Comparison of ENCODE assay signal across 9 cellular contexts in the genomic region with DNA sequence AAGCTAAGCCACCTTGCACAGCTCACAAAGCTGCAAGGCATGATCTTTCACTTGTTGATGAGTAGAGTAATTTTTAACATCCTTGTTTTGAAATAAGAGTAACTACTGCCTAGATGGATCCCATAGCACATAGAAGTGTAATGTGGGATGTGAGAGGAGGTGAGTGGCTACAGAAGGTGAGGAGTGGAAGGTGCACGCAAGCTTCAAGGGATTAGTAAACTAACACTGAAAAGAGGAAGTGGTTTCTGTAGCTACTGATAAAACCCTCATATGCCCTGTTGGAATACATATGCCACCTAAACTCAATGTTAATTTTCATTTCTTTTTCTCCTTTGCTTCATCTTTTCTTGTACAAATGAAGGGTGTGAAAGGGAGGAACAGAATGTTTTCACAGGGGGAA. TPM values are rescaled to one million over a fixed set of nuclear protein-coding genes. Genes with fewer than 3 reads are reported as not detected.
DNase-seq lines count a peak whose midpoint lies in the region; ATAC-seq and TF ChIP-seq lines count a peak whose summit lies in the region.
"Had no signal": no experiment of that assay in that cellular context is flagged by ENCODE, and none has a peak within 500 bp of the region (broad histone marks: within the 10 kb centered on the region; RNA-seq: fewer than 3 reads in every experiment).

No MANE protein-coding gene starts in this region.

- H3K4me1 ChIP-seq in GM23338 (ENCODE audit: insufficient read depth) (peaks cover 26% of the 10 kb centered on the region), heart left ventricle (peaks cover 0 to 64% (median 0%) of the 10 kb centered on the region in 12 donors)
- H3K4me1 ChIP-seq: parathyroid adenoma had no signal

- no peaks in the 10 kb centered on the region for H3K27me3 Mint-ChIP-seq in GM23338 (ENCODE audit: insufficient read depth, low read depth, poor library complexity)

- H3K27me3 ChIP-seq in GM23338 (ENCODE audit: insufficient read depth) (no peaks in the 10 kb centered on the region), heart left ventricle (no peaks in the 10 kb centered on the region)
- H3K27me3 ChIP-seq: transverse colon had no signal

- H3K36me3 Mint-ChIP-seq in GM23338 (ENCODE audit: low read depth): no peaks in the 10 kb centered on the region

- TF ChIP-seq CTCF in GM23338 (conservative IDR thresholded peaks at IDR 0.05; ENCODE audit: low read depth in 2 of 2) (no peak), heart left ventricle (IDR thresholded peaks at IDR 0.05) (no peak)

- H3K79me2 ChIP-seq in GM23338 (replicated peaks; ENCODE audit: insufficient read depth): no peaks in the 10 kb centered on the region
- H3K79me2 ChIP-seq: parathyroid adenoma had no signal

- H4K20me1 ChIP-seq in GM23338 (replicated peaks; ENCODE audit: insufficient read depth): no peaks in the 10 kb centered on the region

- 76 to 88% (median 81%) methylated on average over 1 of the region's 1 CpG for WGBS in heart left ventricle, 4 donors

- intact Hi-C loops in heart left ventricle (cut with DNase I): no loop called here

- H3K4me1 Mint-ChIP-seq in GM23338: peaks cover 26% of the 10 kb centered on the region

- H3K27ac ChIP-seq in GM23338 (ENCODE audit: low read depth) (no peak overlapping the region), heart left ventricle (no peak overlapping the region)
- H3K27ac ChIP-seq: parathyroid adenoma, transverse colon had no signal

- DNase-seq in GM23338 (ENCODE audit: low spot score) (no peak), KBM-7 (peak; percentile 81), inferior parietal cortex (ENCODE audit: extremely low spot score) (peak; percentile 47), heart left ventricle (no peak), NCI-H1436 treated with DMSO at 0.1 percent for 48 hours (lab: John Stamatoyannopoulos, UW) (no peak)
- DNase-seq in stimulated activated CD4-positive, alpha-beta T cell treated with anti-CD3 and anti-CD28 coated beads, Interleukin-1b, Interleukin-23, amount 100 ng/mL, for 48 hours: no peak
- DNase-seq: transverse colon had no signal

- H3K4me3 Mint-ChIP-seq in GM23338: no peak overlapping the region

- H3K4me2 ChIP-seq in GM23338: 0 out of 2 replicates have a peak overlapping the region, but pooled peaks have one; percentile 49

- no peak overlapping the region for H2AFZ ChIP-seq in GM23338
- H2AFZ ChIP-seq: parathyroid adenoma had no signal

- H3K4me3 ChIP-seq in GM23338 (no peak overlapping the region), heart left ventricle (no peak overlapping the region)
- H3K4me3 ChIP-seq: transverse colon had no signal

- no peaks in the 10 kb centered on the region for H3K9me3 Mint-ChIP-seq in GM23338

- no peaks in the 10 kb centered on the region for H3F3A ChIP-seq in GM23338 (replicated peaks; ENCODE audit: low read depth)

- H3K9me2 ChIP-seq in GM23338 (ENCODE audit: insufficient read depth): no peaks in the 10 kb centered on the region

- H3K9me3 ChIP-seq in heart left ventricle: no peaks in the 10 kb centered on the region
- H3K9me3 ChIP-seq: transverse colon had no signal

- H3K36me3 ChIP-seq in GM23338 (ENCODE audit: insufficient read depth) (no peaks in the 10 kb centered on the region), heart left ventricle (no peaks in the 10 kb centered on the region)
- H3K36me3 ChIP-seq: transverse colon had no signal

- H3K27ac Mint-ChIP-seq in GM23338: peak overlapping the region; percentile 7; the same call in 1 of the 2 replicates

- ATAC-seq in GM18907 (IDR thresholded peaks at IDR 0.05; ENCODE audit: unreplicated experiment) (peak; percentile 79), GM23338 (no peak), heart left ventricle (no peak)

- no peak for TF ChIP-seq POLR2A in heart left ventricle (IDR thresholded peaks at IDR 0.05)

- in situ Hi-C loops in KBM-7 (cut with MboI; ENCODE audit: low pct_unique_long_range_greater_than_20kb, low sequenced_read_pairs): no loop called here

TF ChIP-seq in GM23338, 12 proteins besides CTCF, POLR2A, EP300 and RAD21:
- TF ChIP-seq JUNB (IDR thresholded peaks at IDR 0.05; ENCODE audit: unreplicated experiment) (no peak), NANOG (IDR thresholded peaks at IDR 0.05; ENCODE audit: borderline replicate concordance) (no peak)
- TF ChIP-seq, protein P1, sequence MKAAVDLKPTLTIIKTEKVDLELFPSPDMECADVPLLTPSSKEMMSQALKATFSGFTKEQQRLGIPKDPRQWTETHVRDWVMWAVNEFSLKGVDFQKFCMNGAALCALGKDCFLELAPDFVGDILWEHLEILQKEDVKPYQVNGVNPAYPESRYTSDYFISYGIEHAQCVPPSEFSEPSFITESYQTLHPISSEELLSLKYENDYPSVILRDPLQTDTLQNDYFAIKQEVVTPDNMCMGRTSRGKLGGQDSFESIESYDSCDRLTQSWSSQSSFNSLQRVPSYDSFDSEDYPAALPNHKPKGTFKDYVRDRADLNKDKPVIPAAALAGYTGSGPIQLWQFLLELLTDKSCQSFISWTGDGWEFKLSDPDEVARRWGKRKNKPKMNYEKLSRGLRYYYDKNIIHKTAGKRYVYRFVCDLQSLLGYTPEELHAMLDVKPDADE (IDR thresholded peaks at IDR 0.05): no peak

RNA-seq across cellular contexts. Expression of a gene that starts 22.0 kb away (rescaled TPM):
- 396 and 408 TPM in 2 replicates for total RNA-seq in GM23338 (2014; rRNA removed; shearing (Covaris generic))
- polyA plus RNA-seq in GM23338 (2016; fragmentation: Nextera tagmentation; extraction: Ambion mirVana): 432 and 444 TPM in 2 replicates
- 100 to 1,000 TPM in 1 of 9 donors, 10 to 100 TPM in 8; 11.9 to 289 (median 19.2) TPM for total RNA-seq in heart left ventricle
- 10 to 100 TPM in 1 of 2 donors, 1 to 10 TPM in 1; 8.9 to 92.3 TPM for polyA plus RNA-seq in heart left ventricle

Comparison
In these comparisons a context has a peak if more than half of its experiments do, and no peak if none do; other contexts are left out.
1. DNase-seq: peak in KBM-7 (single experiment) and inferior parietal cortex (single experiment); none in GM23338 (single experiment), stimulated activated CD4-positive, alpha-beta T cell treated with anti-CD3 and anti-CD28 coated beads, Interleukin-1b, Interleukin-23, amount 100 ng/mL, for 48 hours (single experiment), heart left ventricle (0 of 5) and NCI-H1436 treated with DMSO at 0.1 percent for 48 hours (single experiment).